Comparison of ENCODE assay signal across 14 cellular contexts in the genomic region with DNA sequence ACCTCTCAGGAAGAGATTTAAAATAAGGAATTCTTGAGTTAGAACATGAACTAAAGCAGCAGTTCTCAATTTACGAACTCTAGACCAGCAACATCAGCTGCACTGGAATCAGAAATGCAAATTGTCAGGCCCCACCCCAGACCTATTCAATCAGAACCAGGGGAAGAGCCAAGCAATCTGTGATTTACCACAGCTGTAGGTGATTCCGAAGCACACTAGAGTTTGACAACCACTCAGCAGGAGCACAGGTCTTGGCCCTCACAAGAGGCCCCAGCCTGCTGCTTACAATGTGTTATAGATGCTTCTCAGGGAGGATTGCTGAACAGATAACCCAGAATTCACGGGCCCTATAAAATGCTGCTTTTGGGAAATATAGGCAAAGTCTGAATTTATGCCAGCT.
DNase-seq lines count a peak whose midpoint lies in the region; ATAC-seq lines count a peak whose summit lies in the region.
"Had no signal": no experiment of that assay in that cellular context is flagged by ENCODE, and none has a peak within 500 bp of the region (broad histone marks: within the 10 kb centered on the region; RNA-seq: fewer than 3 reads in every experiment).

No MANE protein-coding gene starts in this region.

- H3K36me3 Mint-ChIP-seq in stimulated activated naive B cell treated with anti-CD40 and anti-IgM and Interleukin-4, amounts not matched to agents 10 μg/mL and 1 μg/mL and 100 μg/mL, for 72 hours, result no peaks in the 10 kb centered on the region
- H3K36me3 Mint-ChIP-seq: activated CD4-positive, alpha-beta memory T cell treated with anti-CD3 and anti-CD28 coated beads for 36 hours had no signal

- no peaks in the 10 kb centered on the region for H3K9me3 Mint-ChIP-seq in stimulated activated naive B cell treated with anti-CD40 and anti-IgM and Interleukin-4, amounts not matched to agents 10 μg/mL and 1 μg/mL and 100 μg/mL, for 72 hours
- H3K9me3 Mint-ChIP-seq: activated CD4-positive, alpha-beta memory T cell treated with anti-CD3 and anti-CD28 coated beads for 36 hours; CD4-positive, alpha-beta T cell had no signal

- no peak for DNase-seq in stimulated activated naive B cell treated with anti-CD40 and anti-IgM and Interleukin-4, amounts not matched to agents 10 μg/mL and 1 μg/mL and 100 μg/mL, for 72 hours
- DNase-seq in activated CD4-positive, alpha-beta T cell treated with anti-CD3 and anti-CD28 coated beads for 48 hours, result no peak
- no peak for DNase-seq in NAMALWA (ENCODE audit: low spot score)
- DNase-seq: activated CD4-positive, alpha-beta memory T cell treated with anti-CD3 and anti-CD28 coated beads for 36 hours; activated effector memory CD4-positive, alpha-beta T cell treated with anti-CD3 and anti-CD28 coated beads, Interleukin-2, amount 50 U/mL, for 16 hours; body of pancreas; CD4-positive, alpha-beta T cell; NCI-H2081 treated with DMSO at 0.1 percent for 48 hours; NCI-H774; T1000 had no signal

- H3K27me3 Mint-ChIP-seq in stimulated activated naive B cell treated with anti-CD40 and anti-IgM and Interleukin-4, amounts not matched to agents 10 μg/mL and 1 μg/mL and 100 μg/mL, for 72 hours, result no peaks in the 10 kb centered on the region
- H3K27me3 Mint-ChIP-seq: activated CD4-positive, alpha-beta memory T cell treated with anti-CD3 and anti-CD28 coated beads for 36 hours; CD4-positive, alpha-beta T cell had no signal

- H3K4me3 Mint-ChIP-seq in stimulated activated naive B cell treated with anti-CD40 and anti-IgM and Interleukin-4, amounts not matched to agents 10 μg/mL and 1 μg/mL and 100 μg/mL, for 72 hours, result peak overlapping the region; percentile 80 to 84
- H3K4me3 Mint-ChIP-seq: activated CD4-positive, alpha-beta memory T cell treated with anti-CD3 and anti-CD28 coated beads for 36 hours; CD4-positive, alpha-beta T cell had no signal

- peak overlapping the region; percentile 94 for H3K27ac Mint-ChIP-seq in stimulated activated naive B cell treated with anti-CD40 and anti-IgM and Interleukin-4, amounts not matched to agents 10 μg/mL and 1 μg/mL and 100 μg/mL, for 72 hours
- H3K27ac Mint-ChIP-seq: activated CD4-positive, alpha-beta memory T cell treated with anti-CD3 and anti-CD28 coated beads for 36 hours; CD4-positive, alpha-beta T cell had no signal

- H3K4me1 Mint-ChIP-seq in stimulated activated naive B cell treated with anti-CD40 and anti-IgM and Interleukin-4, amounts not matched to agents 10 μg/mL and 1 μg/mL and 100 μg/mL, for 72 hours, result peaks cover 10 to 43% of the 10 kb centered on the region in 2 donors

- ATAC-seq in GM19351 (IDR thresholded peaks at IDR 0.05; ENCODE audit: unreplicated experiment), result peak; percentile 43
- peak; percentile 61 for ATAC-seq in HG02642 (IDR thresholded peaks at IDR 0.05; ENCODE audit: poor library complexity, unreplicated experiment)
- ATAC-seq in HG03565 (IDR thresholded peaks at IDR 0.05; ENCODE audit: unreplicated experiment), result peak; percentile 36
- ATAC-seq in stimulated activated naive B cell treated with anti-CD40 and anti-IgM and Interleukin-4, amounts not matched to agents 10 μg/mL and 1 μg/mL and 100 μg/mL, for 72 hours (replicated peaks), result peak; percentile 85 to 86
- ATAC-seq in GM19035 (IDR thresholded peaks at IDR 0.05; ENCODE audit: unreplicated experiment), result no peak
- ATAC-seq: body of pancreas had no signal
